In the genomic region with DNA sequence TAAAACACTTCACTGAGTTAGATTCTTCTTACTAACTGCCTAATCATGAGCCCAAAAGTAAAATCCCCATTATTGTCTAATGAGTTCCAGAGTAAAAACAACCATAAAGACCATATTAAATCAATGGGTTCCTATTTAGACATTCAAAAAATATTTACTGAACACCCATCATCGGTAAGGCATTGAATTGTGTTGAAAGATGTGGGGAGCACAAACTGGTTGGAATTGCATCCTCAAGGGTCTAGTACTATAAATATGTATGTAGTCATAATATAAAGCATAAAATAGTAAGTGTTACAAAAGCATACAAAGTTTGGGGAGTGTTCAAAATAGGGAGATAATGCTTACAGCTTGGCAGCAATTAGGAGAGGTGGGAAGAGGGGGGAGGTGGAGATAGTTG, we compare ENCODE assay signal across 22 cellular contexts. TPM values are rescaled to one million over a fixed set of nuclear protein-coding genes. Genes with fewer than 3 reads are reported as not detected.
DNase-seq lines count a peak whose midpoint lies in the region; ATAC-seq, FAIRE-seq and TF ChIP-seq lines count a peak whose summit lies in the region.
"Had no signal": no experiment of that assay in that cellular context is flagged by ENCODE, and none has a peak within 500 bp of the region (broad histone marks: within the 10 kb centered on the region; RNA-seq: fewer than 3 reads in every experiment).

No MANE protein-coding gene starts in this region.

- peak overlapping the region; percentile 70; the same call in 2 of the 3 replicates for H2BK15ac ChIP-seq in IMR-90 (ENCODE audit: low read depth, low read length)

- H2BK5ac ChIP-seq in IMR-90 (ENCODE audit: low read depth, low read length, poor library complexity, severe bottlenecking), result no peak overlapping the region

- H3K4me2 ChIP-seq in IMR-90 (ENCODE audit: low read depth, low read length), result no peak overlapping the region
- H3K4me2 ChIP-seq: BLaER1 treated with 17β-estradiol and CSF1 and Interleukin-3, amounts not matched to agents 10 nM and 100 nM had no signal

- peaks cover 15% of the 10 kb centered on the region for H3K4me1 Mint-ChIP-seq in activated naive CD4-positive, alpha-beta T cell treated with anti-CD3 and anti-CD28 coated beads, Interleukin-2, amount 50 U/mL, for 24 hours

- no peak for TF ChIP-seq RAD21 in IMR-90 (IDR thresholded peaks at IDR 0.05; ENCODE audit: low read length)

- H4K91ac ChIP-seq in IMR-90 (ENCODE audit: insufficient read depth, low read depth, low read length), result peak overlapping the region; percentile 57; the same call in 1 of the 2 replicates

- H2AFZ ChIP-seq in IMR-90 (replicated peaks; ENCODE audit: low read length, poor library complexity), result no peak overlapping the region

- H3K36me3 ChIP-seq in IMR-90 (ENCODE audit: control insufficient read depth, insufficient read depth, low read length), result no peaks in the 10 kb centered on the region
- H3K36me3 ChIP-seq: BE2C; BLaER1 treated with 17β-estradiol and CSF1 and Interleukin-3, amounts not matched to agents 10 nM and 100 nM had no signal

- H3K4me3 ChIP-seq in IMR-90 (ENCODE audit: insufficient read depth, low read depth, low read length) (no peak overlapping the region), fibroblast of the aortic adventitia (ENCODE audit: low read depth, low read length) (no peak overlapping the region)
- H3K4me3 ChIP-seq: BLaER1 treated with 17β-estradiol and CSF1 and Interleukin-3, amounts not matched to agents 10 nM and 100 nM had no signal

- TF ChIP-seq CTCF in IMR-90 (conservative IDR thresholded peaks at IDR 0.05; ENCODE audit: low read depth, low read length) (no peak), fibroblast of the aortic adventitia (IDR thresholded peaks at IDR 0.05; ENCODE audit: insufficient read depth, low read length) (no peak)

- no peak overlapping the region for H3K4me3 Mint-ChIP-seq in activated naive CD4-positive, alpha-beta T cell treated with anti-CD3 and anti-CD28 coated beads, Interleukin-2, amount 50 U/mL, for 24 hours
- H3K4me3 Mint-ChIP-seq: CD14-positive monocyte; CD4-positive, alpha-beta T cell had no signal

- FAIRE-seq in RCC 7860 (lab: Jason Lieb, UNC), result no peak
- FAIRE-seq: A204.1, GM12892, H1 had no signal

- no peak overlapping the region for H3K56ac ChIP-seq in IMR-90 (ENCODE audit: extremely low read depth, insufficient read depth, low read length)

- H2AK9ac ChIP-seq in IMR-90 (replicated peaks; ENCODE audit: low read depth, low read length, poor library complexity), result no peak overlapping the region

- no peak overlapping the region for H2AK5ac ChIP-seq in IMR-90 (ENCODE audit: low read depth, low read length)

- no peak overlapping the region for H4K8ac ChIP-seq in IMR-90 (ENCODE audit: low read depth in 2 of 2, low read length in 2 of 2)

- intact Hi-C loops in IMR-90 (cut with micrococcal nuclease), result no loop called here

- H3K36me3 Mint-ChIP-seq in activated naive CD4-positive, alpha-beta T cell treated with anti-CD3 and anti-CD28 coated beads, Interleukin-2, amount 50 U/mL, for 24 hours, result peaks cover 1% of the 10 kb centered on the region

- H3K14ac ChIP-seq in IMR-90 (replicated peaks; ENCODE audit: low read depth, low read length), result 0 out of 2 replicates have a peak overlapping the region, but pooled peaks have one; percentile 51

- DNase-seq in activated naive CD4-positive, alpha-beta T cell (lab: John Stamatoyannopoulos, UW), result no peak
- no peak for DNase-seq in IMR-90
- DNase-seq in fibroblast of the aortic adventitia (ENCODE audit: low read depth), result peak; percentile 23
- DNase-seq in HPDE6-E6E7 (ENCODE audit: extremely low spot score), result no peak
- DNase-seq in RCC 7860 (ENCODE audit: low spot score), result no peak
- DNase-seq: AML-193; BE2C; Calu3; CD4-positive, alpha-beta T cell; COR-L47; DMS53; DMS79 treated with DMSO at 0.1 percent for 48 hours; GF-D8; H7; HCEC 1CT had no signal

- no peak for ATAC-seq in IMR-90 (ENCODE audit: low read depth)

- no CpG with 5 or more reads among the region's 1 CpG for WGBS in IMR-90 (ENCODE audit: extremely low coverage in 2 of 2, insufficient read length in 1 of 2), 2 experiments

- POLR2A ChIA-PET in IMR-90 (lab: Charles Lee; ENCODE audit: unreplicated experiment), result no interaction called here

- H3K79me1 ChIP-seq in IMR-90 (ENCODE audit: low read depth in 1 of 2, low read length in 2 of 2), result peaks cover 0 to 10% of the 10 kb centered on the region in 2 experiments; a peak in 2 of 4 replicates

- no peak overlapping the region for H3K27ac ChIP-seq in IMR-90 (ENCODE audit: insufficient read depth, low read length)
- H3K27ac ChIP-seq: 22Rv1; BLaER1 treated with 17β-estradiol and CSF1 and Interleukin-3, amounts not matched to agents 10 nM and 100 nM had no signal

- H3K4me1 ChIP-seq in IMR-90 (ENCODE audit: control insufficient read depth, insufficient read depth, low read length), result peaks cover 11% of the 10 kb centered on the region; the same call in 1 of the 2 replicates

- H3K9me3 ChIP-seq in IMR-90 (ENCODE audit: control insufficient read depth, insufficient read depth, low read length), result no peaks in the 10 kb centered on the region
- H3K9me3 ChIP-seq: BE2C had no signal

- no TSS peak for BruUV-seq in IMR-90 (replicated peaks; lab: Mats Ljungman, UMichigan)

- no peak overlapping the region for H2BK20ac ChIP-seq in IMR-90 (ENCODE audit: low read depth, low read length)

- dilution Hi-C loops in IMR-90 (cut with HindIII; ENCODE audit: low sequenced_read_pairs, unreplicated experiment), result no loop called here

- no peak overlapping the region for H4K5ac ChIP-seq in IMR-90 (ENCODE audit: low read depth, low read length)

- peak overlapping the region; percentile 14 for H3K27ac Mint-ChIP-seq in activated naive CD4-positive, alpha-beta T cell treated with anti-CD3 and anti-CD28 coated beads, Interleukin-2, amount 50 U/mL, for 24 hours
- H3K27ac Mint-ChIP-seq: CD4-positive, alpha-beta T cell had no signal

- H3K9me3 Mint-ChIP-seq in activated naive CD4-positive, alpha-beta T cell treated with anti-CD3 and anti-CD28 coated beads, Interleukin-2, amount 50 U/mL, for 24 hours, result no peaks in the 10 kb centered on the region
- H3K9me3 Mint-ChIP-seq: CD4-positive, alpha-beta T cell had no signal

- H2BK120ac ChIP-seq in IMR-90 (ENCODE audit: low read depth, low read length), result peak overlapping the region; percentile 42

- H3K27me3 ChIP-seq in IMR-90 (ENCODE audit: control insufficient read depth, insufficient read depth, low read length), result no peaks in the 10 kb centered on the region
- H3K27me3 ChIP-seq: BE2C had no signal

- no peak for TF ChIP-seq POLR2A in IMR-90 (IDR thresholded peaks at IDR 0.05; ENCODE audit: low read depth, low read length)

- in situ Hi-C loops in IMR-90 (cut with MboI; ENCODE audit: low sequenced_read_pairs), result no loop called here

- CTCF ChIA-PET in IMR-90 (lab: Yijun Ruan, JAX), result no interaction called here

- no peak overlapping the region for H3K18ac ChIP-seq in IMR-90 (ENCODE audit: low read depth, low read length)

- H3K23ac ChIP-seq in IMR-90 (ENCODE audit: low read depth, low read length), result no peak overlapping the region

- peak overlapping the region; percentile 54; the same call in 1 of the 2 replicates for H3K4ac ChIP-seq in IMR-90 (ENCODE audit: low read depth, low read length)

- peaks cover 5% of the 10 kb centered on the region for H4K20me1 ChIP-seq in IMR-90 (ENCODE audit: insufficient read depth, low read length)

- peaks cover 8% of the 10 kb centered on the region for H3K9me1 ChIP-seq in IMR-90 (ENCODE audit: insufficient read depth, low read length)

- no peak overlapping the region for H3K9ac ChIP-seq in IMR-90 (ENCODE audit: low read depth, low read length)
- H3K9ac ChIP-seq: BLaER1 treated with 17β-estradiol and CSF1 and Interleukin-3, amounts not matched to agents 10 nM and 100 nM had no signal

- H3K27me3 Mint-ChIP-seq in activated naive CD4-positive, alpha-beta T cell treated with anti-CD3 and anti-CD28 coated beads, Interleukin-2, amount 50 U/mL, for 24 hours, result peaks cover 20% of the 10 kb centered on the region

TF ChIP-seq in IMR-90, 13 proteins besides CTCF, POLR2A, EP300 and RAD21 (continues in another document):
- TF ChIP-seq SMC3 (IDR thresholded peaks at IDR 0.05; ENCODE audit: low read depth, low read length) (no peak), FOS (IDR thresholded peaks at IDR 0.05; ENCODE audit: low read depth, low read length) (no peak), CEBPB (IDR thresholded peaks at IDR 0.05; ENCODE audit: low read depth, low read length) (no peak), RFX5 (IDR thresholded peaks at IDR 0.05; ENCODE audit: low read depth, low read length) (no peak), MAZ (IDR thresholded peaks at IDR 0.05; ENCODE audit: borderline replicate concordance, low read depth, low read length) (no peak), BHLHE40 (IDR thresholded peaks at IDR 0.05; ENCODE audit: low read depth, low read length) (no peak), RCOR1 (IDR thresholded peaks at IDR 0.05; ENCODE audit: insufficient replicate concordance, low read length) (no peak), CHD1 (IDR thresholded peaks at IDR 0.05; ENCODE audit: low read depth, low read length) (no peak), NFE2L2 (IDR thresholded peaks at IDR 0.05; ENCODE audit: low read depth, low read length) (no peak), MXI1 (IDR thresholded peaks at IDR 0.05; ENCODE audit: borderline replicate concordance, low read depth, low read length) (no peak)
- TF ChIP-seq, protein P1, sequence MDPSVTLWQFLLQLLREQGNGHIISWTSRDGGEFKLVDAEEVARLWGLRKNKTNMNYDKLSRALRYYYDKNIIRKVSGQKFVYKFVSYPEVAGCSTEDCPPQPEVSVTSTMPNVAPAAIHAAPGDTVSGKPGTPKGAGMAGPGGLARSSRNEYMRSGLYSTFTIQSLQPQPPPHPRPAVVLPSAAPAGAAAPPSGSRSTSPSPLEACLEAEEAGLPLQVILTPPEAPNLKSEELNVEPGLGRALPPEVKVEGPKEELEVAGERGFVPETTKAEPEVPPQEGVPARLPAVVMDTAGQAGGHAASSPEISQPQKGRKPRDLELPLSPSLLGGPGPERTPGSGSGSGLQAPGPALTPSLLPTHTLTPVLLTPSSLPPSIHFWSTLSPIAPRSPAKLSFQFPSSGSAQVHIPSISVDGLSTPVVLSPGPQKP (IDR thresholded peaks at IDR 0.05; ENCODE audit: borderline replicate concordance, low read depth, low read length), result no peak

RNA-seq across cellular contexts. Expression of a gene that starts 3.0 kb away (rescaled TPM):
- total RNA-seq in IMR-90 (2012; rRNA removed), result 2.3 and 3.1 TPM in 2 replicates
- polyA plus RNA-seq in IMR-90 (2012; rRNA removed), result 12.0 and 12.9 TPM in 2 replicates
- 6.7 and 8.3 TPM in 2 replicates for polyA plus RNA-seq in IMR-90 (2012; cell fraction: cytosol; rRNA removed)
- 5.3 and 6.4 TPM in 2 replicates for polyA plus RNA-seq in IMR-90 (2012; cell fraction: nucleus; rRNA removed; ENCODE audit: low replicate concordance)
- 0.57 and 1.3 TPM in 2 replicates for total RNA-seq in fibroblast of the aortic adventitia (ENCODE audit: low replicate concordance)
- total RNA-seq: CD4-positive, alpha-beta T cell had no signal
- polyA plus RNA-seq: CD14-positive monocyte had no signal

RNA-seq across cellular contexts. Expression of a gene that starts 37.0 kb away (rescaled TPM):
- 10.8 and 13.6 TPM in 2 replicates for total RNA-seq in IMR-90 (2012; rRNA removed)
- 21.0 and 21.4 TPM in 2 replicates for polyA plus RNA-seq in IMR-90 (2012; rRNA removed)
- 14.4 and 15.5 TPM in 2 replicates for polyA plus RNA-seq in IMR-90 (2012; cell fraction: cytosol; rRNA removed)
- polyA plus RNA-seq in IMR-90 (2012; cell fraction: nucleus; rRNA removed; ENCODE audit: low replicate concordance), result 11.3 and 15.5 TPM in 2 replicates
- total RNA-seq in fibroblast of the aortic adventitia (ENCODE audit: low replicate concordance), result 20.6 and 32.8 TPM in 2 replicates
